Comparison of ENCODE assay signal across 21 cellular contexts in genomic region chr5:135843571-135844337, GRCh38. TPM values are rescaled to one million over a fixed set of nuclear protein-coding genes. Genes with fewer than 3 reads are reported as not detected.
A peak's percentile ranks its signal among the peaks of the same experiment; 100 is the strongest.
DNase-seq lines count a peak whose midpoint lies in the region; ATAC-seq and TF ChIP-seq lines count a peak whose summit lies in the region.
"Had no signal": no experiment of that assay in that cellular context is flagged by ENCODE, and none has a peak within 500 bp of the region (broad histone marks: within the 10 kb centered on the region; RNA-seq: fewer than 3 reads in every experiment).

No MANE protein-coding gene starts in this region.

- H3K4me3 ChIP-seq in RWPE2 (ENCODE audit: severe bottlenecking): no peak overlapping the region
- no peak overlapping the region for H3K4me3 ChIP-seq in mucosa of descending colon
- H3K4me3 ChIP-seq in BE2C (ENCODE audit: low read depth, low read length): no peak overlapping the region
- H3K4me3 ChIP-seq: SK-N-MC, tibial artery had no signal

- no peaks in the 10 kb centered on the region for H3K9me3 ChIP-seq in RWPE2 (ENCODE audit: severe bottlenecking)
- H3K9me3 ChIP-seq in mucosa of descending colon: no peaks in the 10 kb centered on the region
- H3K9me3 ChIP-seq in BE2C: no peaks in the 10 kb centered on the region
- H3K9me3 ChIP-seq: tibial artery had no signal

- no peak overlapping the region for H3K4me3 Mint-ChIP-seq in stimulated activated naive CD8-positive, alpha-beta T cell treated with anti-CD3 and anti-CD28 coated beads, Interleukin-15, amount 100 ng/mL, for 72 hours
- H3K4me3 Mint-ChIP-seq: activated naive CD8-positive, alpha-beta T cell treated with anti-CD3 and anti-CD28 coated beads for 36 hours; activated T-cell treated with anti-CD3 and anti-CD28 coated beads, Interleukin-2, amount 50 U/mL, for 4 hours; central memory CD8-positive, alpha-beta T cell had no signal

- no peak for TF ChIP-seq CTCF in RWPE2 (IDR thresholded peaks at IDR 0.05; ENCODE audit: poor library complexity, severe bottlenecking)
- no peak for TF ChIP-seq CTCF in foreskin keratinocyte (conservative IDR thresholded peaks at IDR 0.05)
- no peak for TF ChIP-seq CTCF in mucosa of descending colon (IDR thresholded peaks at IDR 0.05)
- TF ChIP-seq CTCF in BE2C (IDR thresholded peaks at IDR 0.05; ENCODE audit: low read depth, low read length): no peak

- H3K27me3 Mint-ChIP-seq in stimulated activated naive CD8-positive, alpha-beta T cell treated with anti-CD3 and anti-CD28 coated beads, Interleukin-15, amount 100 ng/mL, for 72 hours: peaks cover 17% of the 10 kb centered on the region

- peaks cover 3% of the 10 kb centered on the region for H3K4me1 ChIP-seq in RWPE2 (ENCODE audit: insufficient read depth, poor library complexity, severe bottlenecking)
- no peaks in the 10 kb centered on the region for H3K4me1 ChIP-seq in foreskin keratinocyte
- peaks cover 2% of the 10 kb centered on the region for H3K4me1 ChIP-seq in mucosa of descending colon (ENCODE audit: low read depth)
- no peaks in the 10 kb centered on the region for H3K4me1 ChIP-seq in BE2C
- H3K4me1 ChIP-seq: tibial artery had no signal

- peaks cover 0 to 11% of the 10 kb centered on the region in 2 donors for H3K9me3 Mint-ChIP-seq in stimulated activated naive CD8-positive, alpha-beta T cell treated with anti-CD3 and anti-CD28 coated beads, Interleukin-15, amount 100 ng/mL, for 72 hours
- H3K9me3 Mint-ChIP-seq: activated T-cell treated with anti-CD3 and anti-CD28 coated beads, Interleukin-2, amount 50 U/mL, for 4 hours had no signal

- intact Hi-C loops in mucosa of descending colon (cut with DNase I, micrococcal nuclease): no loop called here

- ATAC-seq in RWPE2 (ENCODE audit: low read depth) (peak; percentile 88), foreskin keratinocyte (peak; percentile 81), mucosa of descending colon (peak; percentile 96)
- no peak for ATAC-seq in stimulated activated naive CD8-positive, alpha-beta T cell treated with anti-CD3 and anti-CD28 coated beads, Interleukin-15, amount 100 ng/mL, for 72 hours
- ATAC-seq: activated T-cell treated with anti-CD3 and anti-CD28 coated beads, Interleukin-2, amount 50 U/mL, for 4 hours had no signal

- H3K27ac ChIP-seq in RWPE2 (ENCODE audit: poor library complexity, severe bottlenecking) (no peak overlapping the region), foreskin keratinocyte (no peak overlapping the region), temporal lobe (ENCODE audit: low read depth, low read length) (peak overlapping the region; percentile 98)
- H3K27ac ChIP-seq: SK-N-MC, tibial artery had no signal

- H3K27me3 ChIP-seq in RWPE2 (ENCODE audit: insufficient read depth, poor library complexity, severe bottlenecking) (peaks cover 17% of the 10 kb centered on the region), foreskin keratinocyte (peaks cover 28% of the 10 kb centered on the region), BE2C (peaks cover 19% of the 10 kb centered on the region)

- peak; percentile 69 for DNase-seq in RWPE2 (ENCODE audit: low spot score)
- peak in 1 of 2 donors; percentile 66 for DNase-seq in foreskin keratinocyte
- peak; percentile 78 to 80 (median 79) for DNase-seq in mucosa of descending colon
- DNase-seq in stimulated activated naive CD8-positive, alpha-beta T cell treated with anti-CD3 and anti-CD28 coated beads, Interleukin-15, amount 100 ng/mL, for 72 hours: no peak
- no peak for DNase-seq in BE2C
- no peak for DNase-seq in NCI-H146 treated with DMSO at 0.1 percent for 48 hours (lab: John Stamatoyannopoulos, UW; ENCODE audit: unreplicated experiment)
- DNase-seq: activated CD4-positive, alpha-beta T cell treated with anti-CD3 and anti-CD28 coated beads, Interleukin-2, amount 50 U/mL, for 48 hours; activated naive CD8-positive, alpha-beta T cell treated with anti-CD3 and anti-CD28 coated beads for 36 hours; activated T-cell treated with anti-CD3 and anti-CD28 coated beads, Interleukin-2, amount 50 U/mL, for 4 hours; foreskin fibroblast; mesendoderm; NCI-H1930; NCI-H510A treated with DMSO at 0.1 percent for 48 hours; stimulated activated CD4-positive, alpha-beta T cell treated with anti-CD3 and anti-CD28 coated beads, Interleukin-4, amount 100 ng/mL, for 24 hours; stimulated activated CD8-positive, alpha-beta memory T cell treated with anti-CD3 and anti-CD28 coated beads, Interleukin-4, amount 100 ng/mL, for 48 hours had no signal

- no peak overlapping the region for H3K27ac Mint-ChIP-seq in stimulated activated naive CD8-positive, alpha-beta T cell treated with anti-CD3 and anti-CD28 coated beads, Interleukin-15, amount 100 ng/mL, for 72 hours
- H3K27ac Mint-ChIP-seq: activated naive CD8-positive, alpha-beta T cell treated with anti-CD3 and anti-CD28 coated beads for 36 hours had no signal

- H3K36me3 ChIP-seq in RWPE2 (ENCODE audit: low read depth) (no peaks in the 10 kb centered on the region), mucosa of descending colon (ENCODE audit: low read depth) (no peaks in the 10 kb centered on the region), BE2C (no peaks in the 10 kb centered on the region)
- H3K36me3 ChIP-seq: tibial artery had no signal

- H3K4me1 Mint-ChIP-seq in stimulated activated naive CD8-positive, alpha-beta T cell treated with anti-CD3 and anti-CD28 coated beads, Interleukin-15, amount 100 ng/mL, for 72 hours: no peaks in the 10 kb centered on the region
- H3K4me1 Mint-ChIP-seq: activated naive CD8-positive, alpha-beta T cell treated with anti-CD3 and anti-CD28 coated beads for 36 hours; central memory CD8-positive, alpha-beta T cell had no signal

RNA-seq across cellular contexts. Expression of gene SLC25A48, which starts 9.3 kb away (rescaled TPM):
- total RNA-seq in foreskin keratinocyte (not detected in 2 replicates), mucosa of descending colon (1 to 10 TPM; 2.2 to 4.5 (median 3.3) TPM), temporal lobe (1.2 TPM)
- polyA plus RNA-seq in foreskin keratinocyte: not detected in 2 replicates
- not detected for polyA plus RNA-seq in BE2C (2012; ENCODE audit: insufficient read depth, insufficient read length, low read depth)
- total RNA-seq: activated naive CD8-positive, alpha-beta T cell treated with anti-CD3 and anti-CD28 coated beads for 36 hours; activated T-cell treated with anti-CD3 and anti-CD28 coated beads, Interleukin-2, amount 50 U/mL, for 4 hours had no signal
- polyA plus RNA-seq: BJ had no signal

RNA-seq across cellular contexts. Expression of gene IL9, which starts 51.9 kb away (rescaled TPM):
- total RNA-seq in foreskin keratinocyte (not detected in 2 replicates), mucosa of descending colon (not detected), temporal lobe (not detected)
- not detected in 2 replicates for polyA plus RNA-seq in foreskin keratinocyte
- not detected for polyA plus RNA-seq in BE2C (2012; ENCODE audit: insufficient read depth, insufficient read length, low read depth)
- total RNA-seq: activated naive CD8-positive, alpha-beta T cell treated with anti-CD3 and anti-CD28 coated beads for 36 hours; omental fat pad had no signal
- polyA plus RNA-seq: BJ had no signal

Comparison
In these comparisons a context has a peak if more than half of its experiments do, and no peak if none do; other contexts are left out.
1. DNase-seq: peak in RWPE2 (single experiment) and mucosa of descending colon (3 of 3); none in stimulated activated naive CD8-positive, alpha-beta T cell treated with anti-CD3 and anti-CD28 coated beads, Interleukin-15, amount 100 ng/mL, for 72 hours (0 of 2), BE2C (single experiment) and NCI-H146 treated with DMSO at 0.1 percent for 48 hours (single experiment).